Comparison of ENCODE assay signal across 10 cellular contexts in genomic region chr19:53871448-53871847, GRCh38. TPM values are rescaled to one million over a fixed set of nuclear protein-coding genes. Genes with fewer than 3 reads are reported as not detected.
A peak's percentile ranks its signal among the peaks of the same experiment; 100 is the strongest.
DNase-seq lines count a peak whose midpoint lies in the region; ATAC-seq and TF ChIP-seq lines count a peak whose summit lies in the region.
"Had no signal": no experiment of that assay in that cellular context is flagged by ENCODE, and none has a peak within 500 bp of the region (broad histone marks: within the 10 kb centered on the region; RNA-seq: fewer than 3 reads in every experiment).

No MANE protein-coding gene starts in this region.

- H3K9me3 Mint-ChIP-seq in CD4-positive, alpha-beta memory T cell, result peaks cover 0 to 7% (median 1%) of the 10 kb centered on the region in 8 donors
- no peaks in the 10 kb centered on the region for H3K9me3 Mint-ChIP-seq in activated naive CD8-positive, alpha-beta T cell (ENCODE audit: low read depth)
- no peaks in the 10 kb centered on the region for H3K9me3 Mint-ChIP-seq in natural killer cell treated with Interleukin-12 subunit alpha and Interleukin-12 subunit beta and Interleukin-15 and Interleukin-18, amount 100 ng/mL, for 72 hours

- peaks cover 35 to 82% (median 53%) of the 10 kb centered on the region in 4 donors for H3K4me1 Mint-ChIP-seq in CD4-positive, alpha-beta memory T cell
- peaks cover 65% of the 10 kb centered on the region for H3K4me1 Mint-ChIP-seq in activated naive CD8-positive, alpha-beta T cell (ENCODE audit: low read depth)
- peaks cover 37 to 49% of the 10 kb centered on the region in 2 donors for H3K4me1 Mint-ChIP-seq in natural killer cell treated with Interleukin-12 subunit alpha and Interleukin-12 subunit beta and Interleukin-15 and Interleukin-18, amount 100 ng/mL, for 72 hours (ENCODE audit: low read depth in 2 of 2)

- H3K27me3 Mint-ChIP-seq in CD4-positive, alpha-beta memory T cell, result no peaks in the 10 kb centered on the region
- no peaks in the 10 kb centered on the region for H3K27me3 Mint-ChIP-seq in activated naive CD8-positive, alpha-beta T cell
- H3K27me3 Mint-ChIP-seq in natural killer cell treated with Interleukin-12 subunit alpha and Interleukin-12 subunit beta and Interleukin-15 and Interleukin-18, amount 100 ng/mL, for 72 hours, result no peaks in the 10 kb centered on the region

- CTCF ChIA-PET in CD4-positive, alpha-beta memory T cell (lab: Charles Lee; ENCODE audit: partially characterized antibody), result interaction anchor here (1.2 to 1.7 kb wide), 2 partner anchors 11 to 18 kb away, joined by 4 read pairs; partner anchors contain the start of gene PRKCG

- H3K4me3 Mint-ChIP-seq in CD4-positive, alpha-beta memory T cell, result peak overlapping the region in 7 of 8 donors; percentile 2 to 80 (median 60)
- peak overlapping the region; percentile 14 for H3K4me3 Mint-ChIP-seq in activated naive CD8-positive, alpha-beta T cell
- H3K4me3 Mint-ChIP-seq in natural killer cell treated with Interleukin-12 subunit alpha and Interleukin-12 subunit beta and Interleukin-15 and Interleukin-18, amount 100 ng/mL, for 72 hours, result peak overlapping the region; percentile 2

- H3K27ac Mint-ChIP-seq in CD4-positive, alpha-beta memory T cell, result peak overlapping the region; percentile 81 to 93 (median 88)
- H3K27ac Mint-ChIP-seq in activated naive CD8-positive, alpha-beta T cell, result peak overlapping the region; percentile 30
- peak overlapping the region; percentile 2 to 4 for H3K27ac Mint-ChIP-seq in natural killer cell treated with Interleukin-12 subunit alpha and Interleukin-12 subunit beta and Interleukin-15 and Interleukin-18, amount 100 ng/mL, for 72 hours

- H3K27me3 ChIP-seq in CD4-positive, alpha-beta memory T cell (ENCODE audit: insufficient read depth, low read length), result no peaks in the 10 kb centered on the region

- H3K27ac ChIP-seq in CD4-positive, alpha-beta memory T cell (ENCODE audit: low read depth, low read length), result no peak overlapping the region

- no peak for TF ChIP-seq CTCF in LNCaP clone FGC (IDR thresholded peaks at IDR 0.05; ENCODE audit: control insufficient read depth, extremely low read depth, insufficient read depth)

- H3K4me3 ChIP-seq in CD4-positive, alpha-beta memory T cell (ENCODE audit: low read length in 2 of 2), result no peak overlapping the region
- H3K4me3 ChIP-seq in LNCaP clone FGC (ENCODE audit: low read depth, low read length), result peak overlapping the region; percentile 74; the same call in 1 of the 2 replicates

- H3K36me3 ChIP-seq in CD4-positive, alpha-beta memory T cell (ENCODE audit: insufficient read depth, low read length), result peaks cover 11% of the 10 kb centered on the region

- peaks cover 50% of the 10 kb centered on the region for H3K4me1 ChIP-seq in CD4-positive, alpha-beta memory T cell (ENCODE audit: insufficient read depth, low read length)

- peaks cover 34 to 59% of the 10 kb centered on the region in 2 donors for H3K36me3 Mint-ChIP-seq in CD4-positive, alpha-beta memory T cell
- H3K36me3 Mint-ChIP-seq in activated naive CD8-positive, alpha-beta T cell, result peaks cover 11% of the 10 kb centered on the region
- peaks cover 10% of the 10 kb centered on the region for H3K36me3 Mint-ChIP-seq in natural killer cell treated with Interleukin-12 subunit alpha and Interleukin-12 subunit beta and Interleukin-15 and Interleukin-18, amount 100 ng/mL, for 72 hours

- no peaks in the 10 kb centered on the region for H3K9me3 ChIP-seq in CD4-positive, alpha-beta memory T cell (ENCODE audit: control insufficient read depth in 1 of 2, low read length in 2 of 2)

- no peak for ATAC-seq in natural killer cell treated with Interleukin-12 subunit alpha and Interleukin-12 subunit beta and Interleukin-15 and Interleukin-18, amount 100 ng/mL, for 72 hours
- no peak for ATAC-seq in HG03280 (IDR thresholded peaks at IDR 0.05; ENCODE audit: unreplicated experiment)
- ATAC-seq: sciatic nerve had no signal

- DNase-seq in CD4-positive, alpha-beta memory T cell, result peak in 1 of 5 donors; percentile 26
- DNase-seq in LNCaP clone FGC (ENCODE audit: low read depth) (no peak), NCI-H2196 (lab: John Stamatoyannopoulos, UW; ENCODE audit: unreplicated experiment) (no peak), NCI-H1105 treated with DMSO at 0.1 percent for 48 hours (lab: John Stamatoyannopoulos, UW) (no peak), DMS 273 treated with DMSO at 0.1 percent for 48 hours (lab: John Stamatoyannopoulos, UW) (no peak)
- DNase-seq in natural killer cell treated with Interleukin-12 subunit alpha and Interleukin-12 subunit beta and Interleukin-15 and Interleukin-18, amount 100 ng/mL, for 72 hours (ENCODE audit: low spot score), result no peak

- POLR2A ChIA-PET in CD4-positive, alpha-beta memory T cell (lab: Charles Lee; ENCODE audit: partially characterized antibody), result interaction anchor here (0.6 to 1.6 kb wide), 5 partner anchors 10 to 319 kb away, joined by 3 to 5 read pairs (median 3); partner anchors contain the start of genes MBOAT7, PRKCG, PRPF31 and TFPT

- intact Hi-C loops in CD4-positive, alpha-beta memory T cell (cut with micrococcal nuclease), result no loop called here

RNA-seq across cellular contexts. Expression of gene MYADM, which starts 3.8 kb away (rescaled TPM):
- 10 to 100 TPM; 42.1 to 45.8 TPM for total RNA-seq in CD4-positive, alpha-beta memory T cell
- 10 to 100 TPM; 38.5 to 67.9 TPM for polyA plus RNA-seq in CD4-positive, alpha-beta memory T cell
- 10 to 100 TPM; 17.8 to 17.9 TPM for total RNA-seq in natural killer cell treated with Interleukin-12 subunit alpha and Interleukin-12 subunit beta and Interleukin-15 and Interleukin-18, amount 100 ng/mL, for 72 hours

RNA-seq across cellular contexts. Expression of gene PRKCG, which starts 10.5 kb away (rescaled TPM):
- total RNA-seq in CD4-positive, alpha-beta memory T cell, result not detected
- polyA plus RNA-seq in CD4-positive, alpha-beta memory T cell, result under 1 TPM in 1 of 2 donors, not detected in 1; 0.06 TPM
- 1 to 10 TPM in 1 of 2 donors, not detected in 1; 1.1 TPM for total RNA-seq in natural killer cell treated with Interleukin-12 subunit alpha and Interleukin-12 subunit beta and Interleukin-15 and Interleukin-18, amount 100 ng/mL, for 72 hours
- total RNA-seq: sciatic nerve; T-helper 2 cell treated with Interferon-gamma antibody and Interleukin-4, amounts not matched to agents 100 ng/mL and 5 ng/mL, for 36 hours had no signal

RNA-seq across cellular contexts. Expression of gene CACNG7, which starts 37.6 kb away (rescaled TPM):
- not detected for total RNA-seq in CD4-positive, alpha-beta memory T cell
- polyA plus RNA-seq in CD4-positive, alpha-beta memory T cell, result not detected
- total RNA-seq in natural killer cell treated with Interleukin-12 subunit alpha and Interleukin-12 subunit beta and Interleukin-15 and Interleukin-18, amount 100 ng/mL, for 72 hours, result not detected
- total RNA-seq: sciatic nerve; T-helper 2 cell treated with Interferon-gamma antibody and Interleukin-4, amounts not matched to agents 100 ng/mL and 5 ng/mL, for 36 hours had no signal

RNA-seq across cellular contexts. Expression of gene NLRP12, which starts 47.3 kb away (rescaled TPM):
- not detected for total RNA-seq in CD4-positive, alpha-beta memory T cell
- not detected for polyA plus RNA-seq in CD4-positive, alpha-beta memory T cell
- 1 to 10 TPM in 1 of 2 donors, not detected in 1; 3.0 TPM for total RNA-seq in natural killer cell treated with Interleukin-12 subunit alpha and Interleukin-12 subunit beta and Interleukin-15 and Interleukin-18, amount 100 ng/mL, for 72 hours
- total RNA-seq: T-helper 2 cell treated with Interferon-gamma antibody and Interleukin-4, amounts not matched to agents 100 ng/mL and 5 ng/mL, for 36 hours had no signal

Comparison
In these comparisons a context has a peak if more than half of its experiments do, and no peak if none do; other contexts are left out.
1. H3K27ac Mint-ChIP-seq: peak in every context shown above with its lines; median percentile 88 in CD4-positive, alpha-beta memory T cell; 30 in activated naive CD8-positive, alpha-beta T cell; 3 in natural killer cell treated with Interleukin-12 subunit alpha and Interleukin-12 subunit beta and Interleukin-15 and Interleukin-18, amount 100 ng/mL, for 72 hours.
2. H3K4me3 Mint-ChIP-seq: peak in every context shown above with its lines; median percentile 60 in CD4-positive, alpha-beta memory T cell; 14 in activated naive CD8-positive, alpha-beta T cell; 2 in natural killer cell treated with Interleukin-12 subunit alpha and Interleukin-12 subunit beta and Interleukin-15 and Interleukin-18, amount 100 ng/mL, for 72 hours.